8 cellular contexts compared by ENCODE assay signal in the genomic region with DNA sequence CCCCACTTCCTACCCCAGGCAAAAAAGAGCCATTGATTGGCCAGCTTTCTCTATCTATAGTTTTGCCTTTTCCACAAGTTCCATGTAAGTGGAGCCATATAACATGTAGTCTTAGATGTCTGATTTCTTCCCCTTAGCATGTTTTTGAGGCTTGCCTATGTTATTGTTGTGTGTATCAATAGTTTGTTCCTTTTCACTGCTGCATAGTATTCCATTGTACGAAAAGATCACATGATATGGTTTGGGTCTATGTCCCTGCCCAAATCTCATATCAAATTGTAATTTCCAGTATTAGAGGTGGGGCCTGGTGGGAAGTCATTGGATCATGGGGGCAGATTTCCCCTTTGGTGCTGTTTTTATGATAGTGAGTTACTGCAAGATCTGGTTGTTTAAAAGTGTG.
"Had no signal": no experiment of that assay in that cellular context is flagged by ENCODE, and none has a peak within 500 bp of the region (broad histone marks: within the 10 kb centered on the region; RNA-seq: fewer than 3 reads in every experiment).

No MANE protein-coding gene starts in this region.

- H3K4me3 Mint-ChIP-seq: GM23338 had no signal

- H3K4me3 ChIP-seq: GM23338, HAP-1 had no signal

- H2AFZ ChIP-seq: GM23338 had no signal

- H3K36me3 ChIP-seq: HAP-1 had no signal

- H3K27ac Mint-ChIP-seq: GM23338, IgD-negative memory B cell had no signal

- DNase-seq: H7, KG1 had no signal

- H3K4me1 ChIP-seq: HAP-1 had no signal

- ATAC-seq: GM23338, HCT116, HepG2 had no signal

- FAIRE-seq: HepG2 had no signal

- H3K27ac ChIP-seq: HL-60 had no signal

- H3K4me2 ChIP-seq: GM23338 had no signal
